Comparison of ENCODE assay signal across 8 cellular contexts in genomic region chr14:24080888-24081738, GRCh38. TPM values are rescaled to one million over a fixed set of nuclear protein-coding genes. Genes with fewer than 3 reads are reported as not detected.
A peak's percentile ranks its signal among the peaks of the same experiment; 100 is the strongest.
DNase-seq lines count a peak whose midpoint lies in the region; ATAC-seq and TF ChIP-seq lines count a peak whose summit lies in the region.

No MANE protein-coding gene starts in this region.

- ATAC-seq in GM19463 (IDR thresholded peaks at IDR 0.05; ENCODE audit: unreplicated experiment), result peak; percentile 91
- peak; percentile 51 for ATAC-seq in HG03575 (IDR thresholded peaks at IDR 0.05; ENCODE audit: extremely low read depth, insufficient number of reproducible peaks, low FRiP score, unreplicated experiment)

- H3K4me1 Mint-ChIP-seq in Calu3 (ENCODE audit: low read depth, unreplicated experiment), result peaks cover 8% of the 10 kb centered on the region
- H3K4me1 Mint-ChIP-seq in osteocyte (ENCODE audit: unreplicated experiment), result peaks cover 6% of the 10 kb centered on the region

- intact Hi-C loops in Calu3 (cut with micrococcal nuclease; ENCODE audit: unreplicated experiment) (no loop called here), tibial artery (cut with DNase I; ENCODE audit: low total_unique reads) (no loop called here)

- H3K27me3 Mint-ChIP-seq in Calu3 (ENCODE audit: unreplicated experiment) (peaks cover 12% of the 10 kb centered on the region), osteocyte (ENCODE audit: unreplicated experiment) (peaks cover 52% of the 10 kb centered on the region)

- no peak overlapping the region for H3K27ac Mint-ChIP-seq in Calu3 (ENCODE audit: unreplicated experiment)
- no peak overlapping the region for H3K27ac Mint-ChIP-seq in osteocyte (ENCODE audit: unreplicated experiment)

- TF ChIP-seq CTCF in Calu3 (IDR thresholded peaks at IDR 0.05; ENCODE audit: unreplicated experiment) (no peak), osteocyte (IDR thresholded peaks at IDR 0.05) (no peak), tibial artery (IDR thresholded peaks at IDR 0.05) (no peak)

- H3K36me3 Mint-ChIP-seq in Calu3 (ENCODE audit: insufficient read depth, unreplicated experiment) (peaks cover 9% of the 10 kb centered on the region), osteocyte (ENCODE audit: unreplicated experiment) (no peaks in the 10 kb centered on the region)

- H3K4me3 Mint-ChIP-seq in Calu3 (ENCODE audit: low read depth, unreplicated experiment) (peak overlapping the region; percentile 72), osteocyte (ENCODE audit: unreplicated experiment) (peak overlapping the region; percentile 68)

- H3K4me3 ChIP-seq in tibial artery, result peak overlapping the region; percentile 52 to 63

- no peaks in the 10 kb centered on the region for H3K36me3 ChIP-seq in tibial artery

- H3K4me1 ChIP-seq in tibial artery, result peaks cover 0 to 10% (median 7%) of the 10 kb centered on the region in 4 donors

- no peaks in the 10 kb centered on the region for H3K9me3 Mint-ChIP-seq in Calu3 (ENCODE audit: low read depth, unreplicated experiment)
- no peaks in the 10 kb centered on the region for H3K9me3 Mint-ChIP-seq in osteocyte (ENCODE audit: unreplicated experiment)

- CTCF ChIA-PET in Calu3 (lab: Charles Lee), result interaction anchor here (0.7 to 2.8 kb wide), 4 partner anchors 9 to 96 kb away, joined by 3 to 10 read pairs (median 5); partner anchors contain the start of gene PCK2

- DNase-seq in Calu3 (peak; percentile 72), RPMI7951 (ENCODE audit: low read depth) (peak; percentile 21), glomerular visceral epithelial cell (ENCODE audit: extremely low spot score) (peak; percentile 26), osteocyte (ENCODE audit: extremely low spot score, unreplicated experiment) (no peak), tibial artery (peak in 1 of 2 donors; percentile 75)
- peak; percentile 49 for DNase-seq in activated gamma-delta T cell treated with anti-CD3 and anti-CD28 coated beads, Interleukin-2, amount 50 U/mL, for 16 hours (ENCODE audit: low read depth)

- BruUV-seq in Calu3 (replicated peaks; lab: Mats Ljungman, UMichigan), result no TSS peak

- peak overlapping the region; percentile 28 to 40 for H3K27ac ChIP-seq in tibial artery

- H3K27me3 ChIP-seq in tibial artery, result peaks cover 0 to 18% of the 10 kb centered on the region in 2 donors

- H3K9me3 ChIP-seq in tibial artery, result no peaks in the 10 kb centered on the region

RNA-seq across cellular contexts. Expression of gene CPNE6, which starts 9.8 kb away (rescaled TPM):
- total RNA-seq in Calu3 (2022) (not detected in 2 replicates), osteocyte (not detected in 2 replicates)
- not detected in 2 replicates for total RNA-seq in RPMI7951 (2014; rRNA removed; shearing (Covaris generic))

RNA-seq across cellular contexts. Expression of gene PCK2, which starts 13.0 kb away (rescaled TPM):
- 38.0 and 43.6 TPM in 2 replicates for total RNA-seq in Calu3 (2022)
- total RNA-seq in RPMI7951 (2014; rRNA removed; shearing (Covaris generic)), result 12.3 and 12.5 TPM in 2 replicates
- total RNA-seq in osteocyte, result 66.0 and 75.1 TPM in 2 replicates

RNA-seq across cellular contexts. Expression of gene CARMIL3, which starts 29.3 kb away (rescaled TPM):
- total RNA-seq in Calu3 (2022) (0.33 and 0.42 TPM in 2 replicates), osteocyte (0.31 and 0.35 TPM in 2 replicates)
- under 0.01 and 0.12 TPM in 2 replicates for total RNA-seq in RPMI7951 (2014; rRNA removed; shearing (Covaris generic))

RNA-seq across cellular contexts. Expression of gene DCAF11, which starts 33.5 kb away (rescaled TPM):
- total RNA-seq in Calu3 (2022) (58.2 and 63.4 TPM in 2 replicates), osteocyte (50.2 and 52.8 TPM in 2 replicates)
- total RNA-seq in RPMI7951 (2014; rRNA removed; shearing (Covaris generic)), result 42.9 and 57.1 TPM in 2 replicates

RNA-seq across cellular contexts. Expression of gene NRL, which starts 33.6 kb away (rescaled TPM):
- total RNA-seq in Calu3 (2022), result 1.8 and 2.3 TPM in 2 replicates
- total RNA-seq in RPMI7951 (2014; rRNA removed; shearing (Covaris generic)), result 0.60 and 1.5 TPM in 2 replicates
- 1.2 and 1.9 TPM in 2 replicates for total RNA-seq in osteocyte
